ENCODE assay signal across 1 cellular context in genomic region chr3:127342735-127343134, GRCh38.
TF ChIP-seq lines count a peak whose summit lies in the region.

No MANE protein-coding gene starts in this region.

TF ChIP-seq in GM23338, 12 proteins besides CTCF, POLR2A, EP300 and RAD21 (continued from another document):
- TF ChIP-seq, protein P1, sequence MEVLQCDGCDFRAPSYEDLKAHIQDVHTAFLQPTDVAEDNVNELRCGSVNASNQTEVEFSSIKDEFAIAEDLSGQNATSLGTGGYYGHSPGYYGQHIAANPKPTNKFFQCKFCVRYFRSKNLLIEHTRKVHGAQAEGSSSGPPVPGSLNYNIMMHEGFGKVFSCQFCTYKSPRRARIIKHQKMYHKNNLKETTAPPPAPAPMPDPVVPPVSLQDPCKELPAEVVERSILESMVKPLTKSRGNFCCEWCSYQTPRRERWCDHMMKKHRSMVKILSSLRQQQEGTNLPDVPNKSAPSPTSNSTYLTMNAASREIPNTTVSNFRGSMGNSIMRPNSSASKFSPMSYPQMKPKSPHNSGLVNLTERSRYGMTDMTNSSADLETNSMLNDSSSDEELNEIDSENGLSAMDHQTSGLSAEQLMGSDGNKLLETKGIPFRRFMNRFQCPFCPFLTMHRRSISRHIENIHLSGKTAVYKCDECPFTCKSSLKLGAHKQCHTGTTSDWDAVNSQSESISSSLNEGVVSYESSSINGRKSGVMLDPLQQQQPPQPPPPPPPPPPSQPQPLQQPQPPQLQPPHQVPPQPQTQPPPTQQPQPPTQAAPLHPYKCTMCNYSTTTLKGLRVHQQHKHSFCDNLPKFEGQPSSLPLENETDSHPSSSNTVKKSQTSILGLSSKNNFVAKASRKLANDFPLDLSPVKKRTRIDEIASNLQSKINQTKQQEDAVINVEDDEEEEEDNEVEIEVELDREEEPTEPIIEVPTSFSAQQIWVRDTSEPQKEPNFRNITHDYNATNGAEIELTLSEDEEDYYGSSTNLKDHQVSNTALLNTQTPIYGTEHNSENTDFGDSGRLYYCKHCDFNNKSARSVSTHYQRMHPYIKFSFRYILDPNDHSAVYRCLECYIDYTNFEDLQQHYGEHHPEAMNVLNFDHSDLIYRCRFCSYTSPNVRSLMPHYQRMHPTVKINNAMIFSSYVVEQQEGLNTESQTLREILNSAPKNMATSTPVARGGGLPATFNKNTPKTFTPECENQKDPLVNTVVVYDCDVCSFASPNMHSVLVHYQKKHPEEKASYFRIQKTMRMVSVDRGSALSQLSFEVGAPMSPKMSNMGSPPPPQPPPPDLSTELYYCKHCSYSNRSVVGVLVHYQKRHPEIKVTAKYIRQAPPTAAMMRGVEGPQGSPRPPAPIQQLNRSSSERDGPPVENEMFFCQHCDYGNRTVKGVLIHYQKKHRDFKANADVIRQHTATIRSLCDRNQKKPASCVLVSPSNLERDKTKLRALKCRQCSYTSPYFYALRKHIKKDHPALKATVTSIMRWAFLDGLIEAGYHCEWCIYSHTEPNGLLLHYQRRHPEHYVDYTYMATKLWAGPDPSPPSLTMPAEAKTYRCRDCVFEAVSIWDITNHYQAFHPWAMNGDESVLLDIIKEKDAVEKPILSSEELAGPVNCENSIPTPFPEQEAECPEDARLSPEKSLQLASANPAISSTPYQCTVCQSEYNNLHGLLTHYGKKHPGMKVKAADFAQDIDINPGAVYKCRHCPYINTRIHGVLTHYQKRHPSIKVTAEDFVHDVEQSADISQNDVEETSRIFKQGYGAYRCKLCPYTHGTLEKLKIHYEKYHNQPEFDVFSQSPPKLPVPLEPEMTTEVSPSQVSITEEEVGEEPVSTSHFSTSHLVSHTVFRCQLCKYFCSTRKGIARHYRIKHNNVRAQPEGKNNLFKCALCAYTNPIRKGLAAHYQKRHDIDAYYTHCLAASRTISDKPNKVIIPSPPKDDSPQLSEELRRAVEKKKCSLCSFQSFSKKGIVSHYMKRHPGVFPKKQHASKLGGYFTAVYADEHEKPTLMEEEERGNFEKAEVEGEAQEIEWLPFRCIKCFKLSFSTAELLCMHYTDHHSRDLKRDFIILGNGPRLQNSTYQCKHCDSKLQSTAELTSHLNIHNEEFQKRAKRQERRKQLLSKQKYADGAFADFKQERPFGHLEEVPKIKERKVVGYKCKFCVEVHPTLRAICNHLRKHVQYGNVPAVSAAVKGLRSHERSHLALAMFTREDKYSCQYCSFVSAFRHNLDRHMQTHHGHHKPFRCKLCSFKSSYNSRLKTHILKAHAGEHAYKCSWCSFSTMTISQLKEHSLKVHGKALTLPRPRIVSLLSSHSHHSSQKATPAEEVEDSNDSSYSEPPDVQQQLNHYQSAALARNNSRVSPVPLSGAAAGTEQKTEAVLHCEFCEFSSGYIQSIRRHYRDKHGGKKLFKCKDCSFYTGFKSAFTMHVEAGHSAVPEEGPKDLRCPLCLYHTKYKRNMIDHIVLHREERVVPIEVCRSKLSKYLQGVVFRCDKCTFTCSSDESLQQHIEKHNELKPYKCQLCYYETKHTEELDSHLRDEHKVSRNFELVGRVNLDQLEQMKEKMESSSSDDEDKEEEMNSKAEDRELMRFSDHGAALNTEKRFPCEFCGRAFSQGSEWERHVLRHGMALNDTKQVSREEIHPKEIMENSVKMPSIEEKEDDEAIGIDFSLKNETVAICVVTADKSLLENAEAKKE (CRISPR knock-in tag; IDR thresholded peaks at IDR 0.05): no peak
- TF ChIP-seq EZH2 (IDR thresholded peaks at IDR 0.05; ENCODE audit: low read depth, unreplicated experiment): no peak
- no peak for TF ChIP-seq ZNF331 (CRISPR knock-in tag; IDR thresholded peaks at IDR 0.05; ENCODE audit: low read depth)
- TF ChIP-seq CREB1 (CRISPR knock-in tag; IDR thresholded peaks at IDR 0.05; ENCODE audit: low read depth): no peak
- TF ChIP-seq EZH2phosphoT487 (IDR thresholded peaks at IDR 0.05; ENCODE audit: unreplicated experiment): no peak
- TF ChIP-seq NANOG (IDR thresholded peaks at IDR 0.05; ENCODE audit: borderline replicate concordance): no peak
